8 cellular contexts compared by ENCODE assay signal in the genomic region with DNA sequence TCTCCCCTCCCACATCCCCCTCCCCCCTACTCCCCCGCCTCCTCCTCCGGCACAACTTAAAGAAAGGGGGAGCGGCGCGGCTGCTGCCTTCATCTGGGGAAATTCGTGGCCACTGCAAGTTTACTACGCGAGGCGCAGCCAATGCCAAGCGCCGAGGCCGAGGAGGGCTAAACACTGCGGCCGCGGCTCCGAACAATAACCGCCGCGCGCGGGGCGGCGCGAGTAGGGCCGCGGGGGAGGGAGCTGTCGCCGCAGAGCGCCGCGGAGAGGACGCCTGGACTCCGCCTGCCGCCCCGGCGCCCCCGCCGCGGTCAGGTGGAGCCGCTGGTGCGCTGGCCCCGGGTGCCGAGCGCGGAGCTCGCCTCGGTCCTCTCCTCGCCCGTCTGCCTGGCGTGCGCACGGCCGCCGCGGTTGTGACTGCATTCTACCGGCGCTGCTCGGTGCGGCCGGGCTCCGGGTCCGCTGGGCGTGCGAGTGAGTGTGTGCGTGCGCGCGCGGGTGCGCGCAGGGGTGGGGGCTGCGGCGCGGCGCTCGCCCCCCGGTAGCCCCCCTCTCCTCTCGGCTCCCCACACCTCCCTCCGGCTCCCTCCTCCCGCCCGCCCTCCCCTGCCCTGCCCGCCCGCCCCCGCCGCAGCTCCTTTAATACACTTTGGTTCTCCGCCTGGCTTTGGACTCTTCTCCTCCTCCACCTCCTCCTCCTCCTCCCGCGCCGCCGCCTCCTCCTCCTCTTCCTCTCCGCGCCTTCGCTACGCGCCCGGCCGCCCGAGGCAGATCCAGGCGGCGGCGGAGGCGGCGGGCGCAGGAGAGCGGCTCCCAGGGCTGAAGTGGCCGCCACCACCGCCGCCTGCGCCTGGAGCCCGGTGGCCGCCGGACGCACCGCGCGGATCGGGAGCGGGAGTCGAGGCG. TPM values are rescaled to one million over a fixed set of nuclear protein-coding genes. Genes with fewer than 3 reads are reported as not detected.
DNase-seq lines count a peak whose midpoint lies in the region; ATAC-seq and TF ChIP-seq lines count a peak whose summit lies in the region.

A gene (plus strand): TSS at position 670 of the 906 bp plus-strand sequence. CDS start 281 bp downstream, outside the sequence.

- H3K36me3 ChIP-seq in CD8-positive, alpha-beta memory T cell (ENCODE audit: insufficient read depth, low read length), result no peaks in the 10 kb centered on the region
- peaks cover 10% of the 10 kb centered on the region for H3K36me3 ChIP-seq in mesendoderm (ENCODE audit: control insufficient read depth, insufficient read depth, low read length)

- H2BK120ac ChIP-seq in mesendoderm (ENCODE audit: low read depth, low read length), result peak within 1 kb of the TSS; percentile 93

- H3K9ac ChIP-seq in mesendoderm (ENCODE audit: low read length), result peak within 1 kb of the TSS; percentile 100

- H3K27me3 Mint-ChIP-seq in CD8-positive, alpha-beta memory T cell, result peaks cover 68% of the 10 kb centered on the region in 2 donors
- peaks cover 79% of the 10 kb centered on the region for H3K27me3 Mint-ChIP-seq in dendritic cell treated with granulocyte-macrophage colony-stimulating factor and Interleukin-4, amounts not matched to agents 40 ng/mL and 50 ng/mL, for 4 days

- no peaks in the 10 kb centered on the region for H3K79me1 ChIP-seq in mesendoderm (ENCODE audit: low read length)

- peak within 1 kb of the TSS; percentile 99 for H3K56ac ChIP-seq in mesendoderm (ENCODE audit: low read length)

- peaks cover 8% of the 10 kb centered on the region for H3K9me3 ChIP-seq in CD8-positive, alpha-beta memory T cell (ENCODE audit: low read length)

- no peak within 1 kb of the TSS for H3K4me3 ChIP-seq in CD8-positive, alpha-beta memory T cell (ENCODE audit: low read length)
- peak within 1 kb of the TSS; percentile 100 for H3K4me3 ChIP-seq in mesendoderm (ENCODE audit: low read length)

- H4K8ac ChIP-seq in mesendoderm (ENCODE audit: low read depth, low read length), result peak within 1 kb of the TSS; percentile 82

- H3K36me3 Mint-ChIP-seq in CD8-positive, alpha-beta memory T cell, result peaks cover 0 to 4% (median 2%) of the 10 kb centered on the region in 3 donors
- H3K36me3 Mint-ChIP-seq in dendritic cell treated with granulocyte-macrophage colony-stimulating factor and Interleukin-4, amounts not matched to agents 40 ng/mL and 50 ng/mL, for 4 days (ENCODE audit: low read depth), result no peaks in the 10 kb centered on the region

- peak within 1 kb of the TSS in 6 of 7 donors; percentile 37 to 78 (median 62) for H3K4me3 Mint-ChIP-seq in CD8-positive, alpha-beta memory T cell
- peak within 1 kb of the TSS; percentile 66 for H3K4me3 Mint-ChIP-seq in dendritic cell treated with granulocyte-macrophage colony-stimulating factor and Interleukin-4, amounts not matched to agents 40 ng/mL and 50 ng/mL, for 4 days

- H3K4me1 Mint-ChIP-seq in CD8-positive, alpha-beta memory T cell, result peaks cover 11 to 31% (median 30%) of the 10 kb centered on the region in 3 donors
- peaks cover 13% of the 10 kb centered on the region for H3K4me1 Mint-ChIP-seq in dendritic cell treated with granulocyte-macrophage colony-stimulating factor and Interleukin-4, amounts not matched to agents 40 ng/mL and 50 ng/mL, for 4 days (ENCODE audit: low read depth)

- peaks cover 27% of the 10 kb centered on the region for H3K4me1 ChIP-seq in CD8-positive, alpha-beta memory T cell (ENCODE audit: insufficient read depth, low read length)
- peaks cover 2% of the 10 kb centered on the region for H3K4me1 ChIP-seq in mesendoderm (ENCODE audit: control insufficient read depth, low read depth, low read length)

- CTCF ChIA-PET in CD8-positive, alpha-beta memory T cell (lab: Charles Lee), result interaction anchor here (1.4 kb wide), 1 partner anchor 325 kb away, joined by 4 read pairs; no protein-coding TSS in a partner anchor
- CTCF ChIA-PET in RWPE1 (lab: Yijun Ruan, JAX), result interaction anchor here (0.6 to 1.7 kb wide), 2 partner anchors 109 to 533 kb away, joined by 4 to 5 read pairs; no protein-coding TSS in a partner anchor

- peak within 1 kb of the TSS; percentile 98 for H3K4ac ChIP-seq in mesendoderm (ENCODE audit: low read depth, low read length)

- intact Hi-C loops in dendritic cell treated with granulocyte-macrophage colony-stimulating factor and Interleukin-4, amounts not matched to agents 40 ng/mL and 50 ng/mL, for 4 days (cut with micrococcal nuclease), result no loop called here

- no peak within 1 kb of the TSS for H4K5ac ChIP-seq in mesendoderm (ENCODE audit: low read length)

- H3K18ac ChIP-seq in mesendoderm (ENCODE audit: low read length), result peak within 1 kb of the TSS; percentile 100

- peak; percentile 32 for ATAC-seq in HG02798 (IDR thresholded peaks at IDR 0.05; ENCODE audit: poor library complexity, unreplicated experiment)
- no peak for ATAC-seq in GM21381 (IDR thresholded peaks at IDR 0.05; ENCODE audit: unreplicated experiment)
- no peak for ATAC-seq in HG02885 (IDR thresholded peaks at IDR 0.05; ENCODE audit: poor library complexity, unreplicated experiment)
- ATAC-seq in HG03439 (IDR thresholded peaks at IDR 0.05; ENCODE audit: unreplicated experiment), result no peak

- H3K79me2 ChIP-seq in mesendoderm (ENCODE audit: control insufficient read depth, insufficient read depth, low read length), result peaks cover 49% of the 10 kb centered on the region

- no peak for DNase-seq in CD8-positive, alpha-beta memory T cell
- DNase-seq in RWPE1 (ENCODE audit: low spot score) (no peak), mesendoderm (peak; percentile 96)

- WGBS in mesendoderm (ENCODE audit: extremely low coverage, insufficient coverage, low lambda C conversion rate), result no CpG with 5 or more reads among the region's 120 CpGs

- H3K27ac Mint-ChIP-seq in CD8-positive, alpha-beta memory T cell, result peak within 1 kb of the TSS in 5 of 8 donors; percentile 12 to 95 (median 64)
- H3K27ac Mint-ChIP-seq in dendritic cell treated with granulocyte-macrophage colony-stimulating factor and Interleukin-4, amounts not matched to agents 40 ng/mL and 50 ng/mL, for 4 days, result no peak within 1 kb of the TSS

- peaks cover 71% of the 10 kb centered on the region for H3K27me3 ChIP-seq in CD8-positive, alpha-beta memory T cell (ENCODE audit: insufficient read depth, low read length, poor library complexity, severe bottlenecking)
- H3K27me3 ChIP-seq in mesendoderm (ENCODE audit: insufficient read depth, low read length, poor library complexity), result no peaks in the 10 kb centered on the region

- no peak for TF ChIP-seq CTCF in RWPE1 (conservative IDR thresholded peaks at IDR 0.05; ENCODE audit: low read depth)

- no peak within 1 kb of the TSS for H2AK5ac ChIP-seq in mesendoderm (ENCODE audit: low read length)

- peaks cover 5 to 52% (median 43%) of the 10 kb centered on the region in 5 donors for H3K9me3 Mint-ChIP-seq in CD8-positive, alpha-beta memory T cell
- H3K9me3 Mint-ChIP-seq in dendritic cell treated with granulocyte-macrophage colony-stimulating factor and Interleukin-4, amounts not matched to agents 40 ng/mL and 50 ng/mL, for 4 days, result no peaks in the 10 kb centered on the region

- no peak within 1 kb of the TSS for H2BK15ac ChIP-seq in mesendoderm (replicated peaks; ENCODE audit: low read depth)

- peak within 1 kb of the TSS; percentile 7 for H3K27ac ChIP-seq in CD8-positive, alpha-beta memory T cell (ENCODE audit: low read depth, low read length)
- peak within 1 kb of the TSS; percentile 48 for H3K27ac ChIP-seq in RWPE1
- H3K27ac ChIP-seq in mesendoderm (ENCODE audit: low read depth, low read length), result peak within 1 kb of the TSS; percentile 100

- H3K23ac ChIP-seq in mesendoderm (ENCODE audit: low read length), result peak within 1 kb of the TSS; percentile 83

- peak within 1 kb of the TSS; percentile 97 for H2BK5ac ChIP-seq in mesendoderm (ENCODE audit: low read length)

- POLR2A ChIA-PET in CD8-positive, alpha-beta memory T cell (lab: Charles Lee), result interaction anchor here (1.0 kb wide), 1 partner anchor 16 kb away, joined by 5 read pairs; no protein-coding TSS in a partner anchor
- POLR2A ChIA-PET in RWPE1 (lab: Yijun Ruan, JAX; ENCODE audit: low non-redundant PET), result interaction anchor here (0.5 kb wide), 1 partner anchor 103 kb away, joined by 5 read pairs; no protein-coding TSS in a partner anchor

- peak within 1 kb of the TSS; percentile 48 for H3K4me2 ChIP-seq in mesendoderm (ENCODE audit: low read length)

RNA-seq across cellular contexts. Expression of the gene that starts here (rescaled TPM):
- not detected for total RNA-seq in CD8-positive, alpha-beta memory T cell
- not detected for polyA plus RNA-seq in CD8-positive, alpha-beta memory T cell
- polyA plus RNA-seq in mesendoderm (2013, experiment 1 of 2), result 230 TPM
- polyA plus RNA-seq in mesendoderm (2013, experiment 2 of 2), result 222 TPM

Comparison
In these comparisons a context has a peak if more than half of its experiments do, and no peak if none do; other contexts are left out.
1. H3K27ac ChIP-seq: peak in every context shown above with its lines; median percentile 100 in mesendoderm; 48 in RWPE1; 7 in CD8-positive, alpha-beta memory T cell.